2 cellular contexts compared by ENCODE assay signal in the genomic region with DNA sequence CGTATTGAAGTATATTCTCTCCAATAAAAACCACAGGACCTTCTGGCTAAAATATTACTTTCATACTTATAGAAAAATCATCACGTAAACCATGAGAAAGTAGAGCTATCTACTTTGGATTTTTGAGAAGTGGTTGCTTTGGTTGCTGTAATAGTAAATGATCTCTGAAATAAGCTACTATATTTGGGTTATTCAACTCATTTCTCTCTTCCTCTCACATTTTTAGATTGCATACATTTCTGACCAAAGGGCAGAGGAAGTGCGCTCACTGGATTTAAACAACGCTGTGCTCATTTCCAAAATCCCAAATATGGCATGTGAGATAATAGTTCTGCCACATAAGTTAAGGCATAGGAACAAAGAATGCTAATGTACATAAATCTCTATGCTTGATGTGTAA.
TF ChIP-seq lines count a peak whose summit lies in the region.

No MANE protein-coding gene starts in this region.

TF ChIP-seq in GM23338, 12 proteins besides CTCF, POLR2A, EP300 and RAD21 (continued from another document):
- TF ChIP-seq, protein P1, sequence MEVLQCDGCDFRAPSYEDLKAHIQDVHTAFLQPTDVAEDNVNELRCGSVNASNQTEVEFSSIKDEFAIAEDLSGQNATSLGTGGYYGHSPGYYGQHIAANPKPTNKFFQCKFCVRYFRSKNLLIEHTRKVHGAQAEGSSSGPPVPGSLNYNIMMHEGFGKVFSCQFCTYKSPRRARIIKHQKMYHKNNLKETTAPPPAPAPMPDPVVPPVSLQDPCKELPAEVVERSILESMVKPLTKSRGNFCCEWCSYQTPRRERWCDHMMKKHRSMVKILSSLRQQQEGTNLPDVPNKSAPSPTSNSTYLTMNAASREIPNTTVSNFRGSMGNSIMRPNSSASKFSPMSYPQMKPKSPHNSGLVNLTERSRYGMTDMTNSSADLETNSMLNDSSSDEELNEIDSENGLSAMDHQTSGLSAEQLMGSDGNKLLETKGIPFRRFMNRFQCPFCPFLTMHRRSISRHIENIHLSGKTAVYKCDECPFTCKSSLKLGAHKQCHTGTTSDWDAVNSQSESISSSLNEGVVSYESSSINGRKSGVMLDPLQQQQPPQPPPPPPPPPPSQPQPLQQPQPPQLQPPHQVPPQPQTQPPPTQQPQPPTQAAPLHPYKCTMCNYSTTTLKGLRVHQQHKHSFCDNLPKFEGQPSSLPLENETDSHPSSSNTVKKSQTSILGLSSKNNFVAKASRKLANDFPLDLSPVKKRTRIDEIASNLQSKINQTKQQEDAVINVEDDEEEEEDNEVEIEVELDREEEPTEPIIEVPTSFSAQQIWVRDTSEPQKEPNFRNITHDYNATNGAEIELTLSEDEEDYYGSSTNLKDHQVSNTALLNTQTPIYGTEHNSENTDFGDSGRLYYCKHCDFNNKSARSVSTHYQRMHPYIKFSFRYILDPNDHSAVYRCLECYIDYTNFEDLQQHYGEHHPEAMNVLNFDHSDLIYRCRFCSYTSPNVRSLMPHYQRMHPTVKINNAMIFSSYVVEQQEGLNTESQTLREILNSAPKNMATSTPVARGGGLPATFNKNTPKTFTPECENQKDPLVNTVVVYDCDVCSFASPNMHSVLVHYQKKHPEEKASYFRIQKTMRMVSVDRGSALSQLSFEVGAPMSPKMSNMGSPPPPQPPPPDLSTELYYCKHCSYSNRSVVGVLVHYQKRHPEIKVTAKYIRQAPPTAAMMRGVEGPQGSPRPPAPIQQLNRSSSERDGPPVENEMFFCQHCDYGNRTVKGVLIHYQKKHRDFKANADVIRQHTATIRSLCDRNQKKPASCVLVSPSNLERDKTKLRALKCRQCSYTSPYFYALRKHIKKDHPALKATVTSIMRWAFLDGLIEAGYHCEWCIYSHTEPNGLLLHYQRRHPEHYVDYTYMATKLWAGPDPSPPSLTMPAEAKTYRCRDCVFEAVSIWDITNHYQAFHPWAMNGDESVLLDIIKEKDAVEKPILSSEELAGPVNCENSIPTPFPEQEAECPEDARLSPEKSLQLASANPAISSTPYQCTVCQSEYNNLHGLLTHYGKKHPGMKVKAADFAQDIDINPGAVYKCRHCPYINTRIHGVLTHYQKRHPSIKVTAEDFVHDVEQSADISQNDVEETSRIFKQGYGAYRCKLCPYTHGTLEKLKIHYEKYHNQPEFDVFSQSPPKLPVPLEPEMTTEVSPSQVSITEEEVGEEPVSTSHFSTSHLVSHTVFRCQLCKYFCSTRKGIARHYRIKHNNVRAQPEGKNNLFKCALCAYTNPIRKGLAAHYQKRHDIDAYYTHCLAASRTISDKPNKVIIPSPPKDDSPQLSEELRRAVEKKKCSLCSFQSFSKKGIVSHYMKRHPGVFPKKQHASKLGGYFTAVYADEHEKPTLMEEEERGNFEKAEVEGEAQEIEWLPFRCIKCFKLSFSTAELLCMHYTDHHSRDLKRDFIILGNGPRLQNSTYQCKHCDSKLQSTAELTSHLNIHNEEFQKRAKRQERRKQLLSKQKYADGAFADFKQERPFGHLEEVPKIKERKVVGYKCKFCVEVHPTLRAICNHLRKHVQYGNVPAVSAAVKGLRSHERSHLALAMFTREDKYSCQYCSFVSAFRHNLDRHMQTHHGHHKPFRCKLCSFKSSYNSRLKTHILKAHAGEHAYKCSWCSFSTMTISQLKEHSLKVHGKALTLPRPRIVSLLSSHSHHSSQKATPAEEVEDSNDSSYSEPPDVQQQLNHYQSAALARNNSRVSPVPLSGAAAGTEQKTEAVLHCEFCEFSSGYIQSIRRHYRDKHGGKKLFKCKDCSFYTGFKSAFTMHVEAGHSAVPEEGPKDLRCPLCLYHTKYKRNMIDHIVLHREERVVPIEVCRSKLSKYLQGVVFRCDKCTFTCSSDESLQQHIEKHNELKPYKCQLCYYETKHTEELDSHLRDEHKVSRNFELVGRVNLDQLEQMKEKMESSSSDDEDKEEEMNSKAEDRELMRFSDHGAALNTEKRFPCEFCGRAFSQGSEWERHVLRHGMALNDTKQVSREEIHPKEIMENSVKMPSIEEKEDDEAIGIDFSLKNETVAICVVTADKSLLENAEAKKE (CRISPR knock-in tag; IDR thresholded peaks at IDR 0.05): no peak
- TF ChIP-seq STAT1 (IDR thresholded peaks at IDR 0.05; ENCODE audit: unreplicated experiment) (no peak), ZNF114 (CRISPR knock-in tag; IDR thresholded peaks at IDR 0.05) (no peak), POLR2AphosphoS5 (IDR thresholded peaks at IDR 0.05; ENCODE audit: low read depth) (no peak), EZH2phosphoT487 (IDR thresholded peaks at IDR 0.05; ENCODE audit: unreplicated experiment) (no peak), NANOG (IDR thresholded peaks at IDR 0.05; ENCODE audit: borderline replicate concordance) (no peak), EZH2 (IDR thresholded peaks at IDR 0.05; ENCODE audit: low read depth, unreplicated experiment) (no peak)
- TF ChIP-seq, protein P2, sequence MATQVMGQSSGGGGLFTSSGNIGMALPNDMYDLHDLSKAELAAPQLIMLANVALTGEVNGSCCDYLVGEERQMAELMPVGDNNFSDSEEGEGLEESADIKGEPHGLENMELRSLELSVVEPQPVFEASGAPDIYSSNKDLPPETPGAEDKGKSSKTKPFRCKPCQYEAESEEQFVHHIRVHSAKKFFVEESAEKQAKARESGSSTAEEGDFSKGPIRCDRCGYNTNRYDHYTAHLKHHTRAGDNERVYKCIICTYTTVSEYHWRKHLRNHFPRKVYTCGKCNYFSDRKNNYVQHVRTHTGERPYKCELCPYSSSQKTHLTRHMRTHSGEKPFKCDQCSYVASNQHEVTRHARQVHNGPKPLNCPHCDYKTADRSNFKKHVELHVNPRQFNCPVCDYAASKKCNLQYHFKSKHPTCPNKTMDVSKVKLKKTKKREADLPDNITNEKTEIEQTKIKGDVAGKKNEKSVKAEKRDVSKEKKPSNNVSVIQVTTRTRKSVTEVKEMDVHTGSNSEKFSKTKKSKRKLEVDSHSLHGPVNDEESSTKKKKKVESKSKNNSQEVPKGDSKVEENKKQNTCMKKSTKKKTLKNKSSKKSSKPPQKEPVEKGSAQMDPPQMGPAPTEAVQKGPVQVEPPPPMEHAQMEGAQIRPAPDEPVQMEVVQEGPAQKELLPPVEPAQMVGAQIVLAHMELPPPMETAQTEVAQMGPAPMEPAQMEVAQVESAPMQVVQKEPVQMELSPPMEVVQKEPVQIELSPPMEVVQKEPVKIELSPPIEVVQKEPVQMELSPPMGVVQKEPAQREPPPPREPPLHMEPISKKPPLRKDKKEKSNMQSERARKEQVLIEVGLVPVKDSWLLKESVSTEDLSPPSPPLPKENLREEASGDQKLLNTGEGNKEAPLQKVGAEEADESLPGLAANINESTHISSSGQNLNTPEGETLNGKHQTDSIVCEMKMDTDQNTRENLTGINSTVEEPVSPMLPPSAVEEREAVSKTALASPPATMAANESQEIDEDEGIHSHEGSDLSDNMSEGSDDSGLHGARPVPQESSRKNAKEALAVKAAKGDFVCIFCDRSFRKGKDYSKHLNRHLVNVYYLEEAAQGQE (IDR thresholded peaks at IDR 0.05; ENCODE audit: unreplicated experiment): no peak
TF ChIP-seq in GM23338: peak in this region for 0.

TF ChIP-seq in GM12878, 131 proteins besides CTCF, POLR2A, EP300 and RAD21 (continued from another document):
- TF ChIP-seq NFIC (IDR thresholded peaks at IDR 0.05; ENCODE audit: low read depth, low read length) (peak; percentile 66; the same call in 1 of the 2 replicates), ETV6 (conservative IDR thresholded peaks at IDR 0.05 in 1 of 2, IDR thresholded peaks at IDR 0.05 in 1 of 2; ENCODE audit: borderline replicate concordance in 1 of 2, low read depth in 1 of 2) (peak in 1 of 2 experiments; percentile 45; a peak in 1 of 4 replicates), TCF12 (IDR thresholded peaks at IDR 0.05; ENCODE audit: low read depth, low read length) (no peak), SREBF2 (IDR thresholded peaks at IDR 0.05; ENCODE audit: low read length) (no peak), JUNB (IDR thresholded peaks at IDR 0.05) (peak; percentile 23; the same call in 1 of the 2 replicates)
